10 cellular contexts compared by ENCODE assay signal in the genomic region with DNA sequence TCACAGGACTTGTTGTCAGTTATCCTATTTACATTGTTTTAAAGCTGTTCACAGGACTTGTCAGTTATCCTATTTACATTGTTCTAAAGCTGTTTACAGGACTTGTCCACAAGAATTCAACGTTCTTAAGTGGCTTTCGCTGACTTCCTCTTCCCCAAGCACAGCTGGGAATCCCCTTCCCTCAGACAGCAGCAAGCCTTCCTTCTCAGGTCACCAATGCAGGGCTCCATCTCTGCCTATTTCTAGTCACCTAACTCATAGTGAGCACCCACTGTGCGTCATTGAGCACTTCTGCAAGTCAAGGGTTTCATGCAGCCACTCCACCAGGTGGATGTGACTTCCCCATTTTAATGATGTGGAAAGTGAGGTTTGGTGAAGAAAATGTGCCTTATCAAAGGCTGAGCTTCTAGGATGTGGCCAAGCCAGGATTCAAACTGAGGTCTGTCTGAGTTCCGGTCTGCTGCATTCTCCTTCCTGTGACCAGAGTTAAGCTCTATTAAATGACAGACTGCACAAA.
DNase-seq lines count a peak whose midpoint lies in the region; ATAC-seq and TF ChIP-seq lines count a peak whose summit lies in the region.
"Had no signal": no experiment of that assay in that cellular context is flagged by ENCODE, and none has a peak within 500 bp of the region (broad histone marks: within the 10 kb centered on the region; RNA-seq: fewer than 3 reads in every experiment).

No MANE protein-coding gene starts in this region.

- H3K27ac Mint-ChIP-seq in activated CD4-positive, alpha-beta memory T cell treated with anti-CD3 and anti-CD28 coated beads, Interleukin-2, amount 10 ng/mL, durations not matched to agents 7 days and 5 days = no peak overlapping the region
- H3K27ac Mint-ChIP-seq: activated naive CD8-positive, alpha-beta T cell treated with anti-CD3 and anti-CD28 coated beads, Interleukin-2, amount 10 ng/mL, durations not matched to agents 7 days and 5 days had no signal

- peaks cover 7% of the 10 kb centered on the region for H3F3A ChIP-seq in smooth muscle cell (ENCODE audit: low read depth)

- H3K4me2 ChIP-seq in smooth muscle cell = peak overlapping the region; percentile 57

- no peaks in the 10 kb centered on the region for H3K36me3 Mint-ChIP-seq in activated CD4-positive, alpha-beta memory T cell treated with anti-CD3 and anti-CD28 coated beads, Interleukin-2, amount 10 ng/mL, durations not matched to agents 7 days and 5 days (ENCODE audit: low read depth)
- H3K36me3 Mint-ChIP-seq: activated naive CD8-positive, alpha-beta T cell treated with anti-CD3 and anti-CD28 coated beads, Interleukin-2, amount 10 ng/mL, durations not matched to agents 7 days and 5 days had no signal

- CTCF ChIA-PET in activated CD4-positive, alpha-beta memory T cell treated with anti-CD3 and anti-CD28 coated beads, Interleukin-2, amount 10 ng/mL, durations not matched to agents 7 days and 5 days (lab: Charles Lee) = no interaction called here

- TF ChIP-seq CTCF in smooth muscle cell (IDR thresholded peaks at IDR 0.05; ENCODE audit: borderline replicate concordance, insufficient read depth, poor library complexity, severe bottlenecking) (no peak), tibial artery (IDR thresholded peaks at IDR 0.05) (no peak), suprapubic skin (IDR thresholded peaks at IDR 0.05) (no peak)

- DNase-seq in Kasumi-1 (lab: John Stamatoyannopoulos, UW) (peak; percentile 95 to 97), smooth muscle cell (lab: John Stamatoyannopoulos, UW; ENCODE audit: unreplicated experiment) (no peak), putamen (ENCODE audit: low spot score) (no peak), tibial artery (no peak), suprapubic skin (ENCODE audit: low spot score in 2 of 2) (no peak)
- no peak for DNase-seq in activated CD4-positive, alpha-beta memory T cell treated with anti-CD3 and anti-CD28 coated beads, Interleukin-2, amount 10 ng/mL, durations not matched to agents 7 days and 5 days
- DNase-seq: activated naive CD8-positive, alpha-beta T cell treated with anti-CD3 and anti-CD28 coated beads, Interleukin-2, amount 10 ng/mL, durations not matched to agents 7 days and 5 days; SHP77 treated with DMSO at 0.1 percent for 48 hours had no signal

- no peaks in the 10 kb centered on the region for H3K27me3 Mint-ChIP-seq in activated CD4-positive, alpha-beta memory T cell treated with anti-CD3 and anti-CD28 coated beads, Interleukin-2, amount 10 ng/mL, durations not matched to agents 7 days and 5 days
- H3K27me3 Mint-ChIP-seq: activated naive CD8-positive, alpha-beta T cell treated with anti-CD3 and anti-CD28 coated beads, Interleukin-2, amount 10 ng/mL, durations not matched to agents 7 days and 5 days had no signal

- H3K9me3 Mint-ChIP-seq in activated CD4-positive, alpha-beta memory T cell treated with anti-CD3 and anti-CD28 coated beads, Interleukin-2, amount 10 ng/mL, durations not matched to agents 7 days and 5 days = peaks cover 2% of the 10 kb centered on the region
- H3K9me3 Mint-ChIP-seq: activated naive CD8-positive, alpha-beta T cell treated with anti-CD3 and anti-CD28 coated beads, Interleukin-2, amount 10 ng/mL, durations not matched to agents 7 days and 5 days had no signal

- no peaks in the 10 kb centered on the region for H3K79me2 ChIP-seq in smooth muscle cell (ENCODE audit: low read depth)

- H3K27ac ChIP-seq in smooth muscle cell (ENCODE audit: low read depth) (peak overlapping the region; percentile 92), tibial artery (no peak overlapping the region), suprapubic skin (no peak overlapping the region)

- H3K9me3 ChIP-seq in smooth muscle cell (replicated peaks; ENCODE audit: low read depth) (no peaks in the 10 kb centered on the region), tibial artery (no peaks in the 10 kb centered on the region), suprapubic skin (no peaks in the 10 kb centered on the region)

- H3K4me3 Mint-ChIP-seq in activated CD4-positive, alpha-beta memory T cell treated with anti-CD3 and anti-CD28 coated beads, Interleukin-2, amount 10 ng/mL, durations not matched to agents 7 days and 5 days = no peak overlapping the region
- H3K4me3 Mint-ChIP-seq: activated naive CD8-positive, alpha-beta T cell treated with anti-CD3 and anti-CD28 coated beads, Interleukin-2, amount 10 ng/mL, durations not matched to agents 7 days and 5 days had no signal

- no peak for TF ChIP-seq EP300 in suprapubic skin (IDR thresholded peaks at IDR 0.05)

- ATAC-seq in GM19043 (IDR thresholded peaks at IDR 0.05; ENCODE audit: low read depth, unreplicated experiment) (peak; percentile 86), HG02763 (IDR thresholded peaks at IDR 0.05; ENCODE audit: unreplicated experiment) (peak; percentile 89)

- H3K4me1 ChIP-seq in smooth muscle cell (ENCODE audit: low read depth) = peaks cover 6% of the 10 kb centered on the region
- H3K4me1 ChIP-seq in tibial artery = no peaks in the 10 kb centered on the region
- H3K4me1 ChIP-seq in suprapubic skin = no peaks in the 10 kb centered on the region

- no peaks in the 10 kb centered on the region for H3K27me3 ChIP-seq in smooth muscle cell (ENCODE audit: low read depth)
- no peaks in the 10 kb centered on the region for H3K27me3 ChIP-seq in tibial artery
- H3K27me3 ChIP-seq in suprapubic skin = no peaks in the 10 kb centered on the region

- H3K36me3 ChIP-seq in smooth muscle cell (ENCODE audit: low read depth) (no peaks in the 10 kb centered on the region), tibial artery (no peaks in the 10 kb centered on the region), suprapubic skin (no peaks in the 10 kb centered on the region)

- no peak overlapping the region for H3K4me3 ChIP-seq in smooth muscle cell
- H3K4me3 ChIP-seq in tibial artery = no peak overlapping the region
- no peak overlapping the region for H3K4me3 ChIP-seq in suprapubic skin

- H3K9ac ChIP-seq in smooth muscle cell (ENCODE audit: low read depth) = peak overlapping the region; percentile 66

- no peaks in the 10 kb centered on the region for H3K4me1 Mint-ChIP-seq in activated CD4-positive, alpha-beta memory T cell treated with anti-CD3 and anti-CD28 coated beads, Interleukin-2, amount 10 ng/mL, durations not matched to agents 7 days and 5 days

- POLR2A ChIA-PET in activated CD4-positive, alpha-beta memory T cell treated with anti-CD3 and anti-CD28 coated beads, Interleukin-2, amount 10 ng/mL, durations not matched to agents 7 days and 5 days (lab: Charles Lee) = no interaction called here

- WGBS in smooth muscle cell (ENCODE audit: low lambda C conversion rate) = 27% methylated on average over 4 of the region's 4 CpGs
- 54% methylated on average over 4 of the region's 4 CpGs for WGBS in suprapubic skin

- intact Hi-C loops in tibial artery (cut with DNase I; ENCODE audit: low total_unique reads) = no loop called here

- no peak overlapping the region for H2AFZ ChIP-seq in smooth muscle cell (ENCODE audit: low read depth)

- no peak for TF ChIP-seq POLR2A in suprapubic skin (IDR thresholded peaks at IDR 0.05)

- no peaks in the 10 kb centered on the region for H4K20me1 ChIP-seq in smooth muscle cell (ENCODE audit: low read depth)

Comparison
In these comparisons a context has a peak if more than half of its experiments do, and no peak if none do; other contexts are left out.
1. DNase-seq: peak in Kasumi-1 (2 of 2); none in smooth muscle cell (single experiment), putamen (single experiment), tibial artery (0 of 2), activated CD4-positive, alpha-beta memory T cell treated with anti-CD3 and anti-CD28 coated beads, Interleukin-2, amount 10 ng/mL, durations not matched to agents 7 days and 5 days (single experiment) and suprapubic skin (0 of 2).